ENCODE assay signal across 25 cellular contexts in genomic region chr6:167111597-167111996, GRCh38. TPM values are rescaled to one million over a fixed set of nuclear protein-coding genes. Genes with fewer than 3 reads are reported as not detected.
DNase-seq lines count a peak whose midpoint lies in the region; ATAC-seq and TF ChIP-seq lines count a peak whose summit lies in the region.
"Had no signal": no experiment of that assay in that cellular context is flagged by ENCODE, and none has a peak within 500 bp of the region (broad histone marks: within the 10 kb centered on the region; RNA-seq: fewer than 3 reads in every experiment).

No MANE protein-coding gene starts in this region.

- peaks cover 3 to 20% of the 10 kb centered on the region in 2 donors for H3K4me1 Mint-ChIP-seq in natural killer cell treated with Interleukin-12 subunit alpha and Interleukin-12 subunit beta and Interleukin-15 and Interleukin-18, amount 100 ng/mL, for 72 hours (ENCODE audit: low read depth in 2 of 2)
- H3K4me1 Mint-ChIP-seq in natural killer cell: peaks cover 0 to 4% of the 10 kb centered on the region in 2 donors
- peaks cover 45 to 77% (median 65%) of the 10 kb centered on the region in 3 donors for H3K4me1 Mint-ChIP-seq in IgD-negative memory B cell
- H3K4me1 Mint-ChIP-seq in activated naive CD8-positive, alpha-beta T cell treated with anti-CD3 and anti-CD28 coated beads, Interleukin-2, amount 10 ng/mL, durations not matched to agents 7 days and 5 days: peaks cover 8% of the 10 kb centered on the region
- peaks cover 35% of the 10 kb centered on the region for H3K4me1 Mint-ChIP-seq in stimulated activated naive CD8-positive, alpha-beta T cell treated with anti-CD3 and anti-CD28 coated beads, Interleukin-15, amount 100 ng/mL, for 72 hours

- POLR2A ChIA-PET in activated naive CD8-positive, alpha-beta T cell treated with anti-CD3 and anti-CD28 coated beads, Interleukin-2, amount 10 ng/mL, durations not matched to agents 7 days and 5 days (lab: Charles Lee): no interaction called here

- no peak for TF ChIP-seq CTCF in natural killer cell (IDR thresholded peaks at IDR 0.05)

- no peak for DNase-seq in natural killer cell treated with Interleukin-12 subunit alpha and Interleukin-12 subunit beta and Interleukin-15 and Interleukin-18, amount 100 ng/mL, for 72 hours (ENCODE audit: low spot score)
- DNase-seq in natural killer cell (no peak), HPDE6-E6E7 (ENCODE audit: extremely low spot score) (no peak), left ventricle myocardium superior (no peak)
- no peak for DNase-seq in activated naive CD8-positive, alpha-beta T cell treated with anti-CD3 and anti-CD28 coated beads, Interleukin-2, amount 10 ng/mL, durations not matched to agents 7 days and 5 days
- no peak for DNase-seq in stimulated activated naive CD8-positive, alpha-beta T cell treated with anti-CD3 and anti-CD28 coated beads, Interleukin-15, amount 100 ng/mL, for 72 hours
- DNase-seq: activated naive CD4-positive, alpha-beta T cell treated with anti-CD3 and anti-CD28 coated beads, Interleukin-2, amount 50 U/mL, for 16 hours; DMS79 treated with DMSO at 0.1 percent for 48 hours; mammary epithelial cell; NCI-H1417 treated with DMSO at 0.1 percent for 48 hours; NCI-H2107; RPMI8226; SK-N-SH; T-helper 9 cell; tibial artery had no signal

- H3K4me3 Mint-ChIP-seq in natural killer cell treated with Interleukin-12 subunit alpha and Interleukin-12 subunit beta and Interleukin-15 and Interleukin-18, amount 100 ng/mL, for 72 hours: peak overlapping the region; percentile 78
- H3K4me3 Mint-ChIP-seq in natural killer cell (no peak overlapping the region), IgD-negative memory B cell (peak overlapping the region; percentile 75 to 94 (median 84))
- H3K4me3 Mint-ChIP-seq in activated naive CD8-positive, alpha-beta T cell treated with anti-CD3 and anti-CD28 coated beads, Interleukin-2, amount 10 ng/mL, durations not matched to agents 7 days and 5 days: no peak overlapping the region
- H3K4me3 Mint-ChIP-seq in stimulated activated naive CD8-positive, alpha-beta T cell treated with anti-CD3 and anti-CD28 coated beads, Interleukin-15, amount 100 ng/mL, for 72 hours: peak overlapping the region; percentile 38 to 63
- H3K4me3 Mint-ChIP-seq: nephron had no signal

- peak overlapping the region in 1 of 2 donors; percentile 72 for H3K27ac Mint-ChIP-seq in natural killer cell treated with Interleukin-12 subunit alpha and Interleukin-12 subunit beta and Interleukin-15 and Interleukin-18, amount 100 ng/mL, for 72 hours
- H3K27ac Mint-ChIP-seq in natural killer cell (no peak overlapping the region), IgD-negative memory B cell (peak overlapping the region; percentile 98 to 100 (median 99))
- peak overlapping the region; percentile 18 for H3K27ac Mint-ChIP-seq in activated naive CD8-positive, alpha-beta T cell treated with anti-CD3 and anti-CD28 coated beads, Interleukin-2, amount 10 ng/mL, durations not matched to agents 7 days and 5 days
- H3K27ac Mint-ChIP-seq in stimulated activated naive CD8-positive, alpha-beta T cell treated with anti-CD3 and anti-CD28 coated beads, Interleukin-15, amount 100 ng/mL, for 72 hours: peak overlapping the region; percentile 20 to 41
- H3K27ac Mint-ChIP-seq: nephron had no signal

- peaks cover 26% of the 10 kb centered on the region in 2 donors for H3K27me3 Mint-ChIP-seq in natural killer cell treated with Interleukin-12 subunit alpha and Interleukin-12 subunit beta and Interleukin-15 and Interleukin-18, amount 100 ng/mL, for 72 hours
- H3K27me3 Mint-ChIP-seq in natural killer cell (ENCODE audit: low read depth in 2 of 2): peaks cover 7 to 25% of the 10 kb centered on the region in 2 donors
- no peaks in the 10 kb centered on the region for H3K27me3 Mint-ChIP-seq in IgD-negative memory B cell
- peaks cover 26% of the 10 kb centered on the region for H3K27me3 Mint-ChIP-seq in activated naive CD8-positive, alpha-beta T cell treated with anti-CD3 and anti-CD28 coated beads, Interleukin-2, amount 10 ng/mL, durations not matched to agents 7 days and 5 days
- peaks cover 39% of the 10 kb centered on the region for H3K27me3 Mint-ChIP-seq in stimulated activated naive CD8-positive, alpha-beta T cell treated with anti-CD3 and anti-CD28 coated beads, Interleukin-15, amount 100 ng/mL, for 72 hours

- H3K9me3 Mint-ChIP-seq in natural killer cell treated with Interleukin-12 subunit alpha and Interleukin-12 subunit beta and Interleukin-15 and Interleukin-18, amount 100 ng/mL, for 72 hours: no peaks in the 10 kb centered on the region
- no peaks in the 10 kb centered on the region for H3K9me3 Mint-ChIP-seq in natural killer cell
- H3K9me3 Mint-ChIP-seq in IgD-negative memory B cell: no peaks in the 10 kb centered on the region
- H3K9me3 Mint-ChIP-seq in activated naive CD8-positive, alpha-beta T cell treated with anti-CD3 and anti-CD28 coated beads, Interleukin-2, amount 10 ng/mL, durations not matched to agents 7 days and 5 days: no peaks in the 10 kb centered on the region
- H3K9me3 Mint-ChIP-seq in stimulated activated naive CD8-positive, alpha-beta T cell treated with anti-CD3 and anti-CD28 coated beads, Interleukin-15, amount 100 ng/mL, for 72 hours: no peaks in the 10 kb centered on the region
- H3K9me3 Mint-ChIP-seq: nephron had no signal

- intact Hi-C loops in natural killer cell (cut with micrococcal nuclease): no loop called here
- intact Hi-C loops in left ventricle myocardium superior (cut with micrococcal nuclease): no loop called here

- ATAC-seq in natural killer cell treated with Interleukin-12 subunit alpha and Interleukin-12 subunit beta and Interleukin-15 and Interleukin-18, amount 100 ng/mL, for 72 hours: no peak
- no peak for ATAC-seq in natural killer cell
- ATAC-seq in activated naive CD8-positive, alpha-beta T cell treated with anti-CD3 and anti-CD28 coated beads, Interleukin-2, amount 10 ng/mL, durations not matched to agents 7 days and 5 days (ENCODE audit: low read depth): no peak
- ATAC-seq in stimulated activated naive CD8-positive, alpha-beta T cell treated with anti-CD3 and anti-CD28 coated beads, Interleukin-15, amount 100 ng/mL, for 72 hours: peak; percentile 59
- no peak for ATAC-seq in HG03039 (IDR thresholded peaks at IDR 0.05; ENCODE audit: unreplicated experiment)
- ATAC-seq in left ventricle myocardium superior: no peak
- ATAC-seq: sciatic nerve had no signal

- no peaks in the 10 kb centered on the region for H3K36me3 Mint-ChIP-seq in natural killer cell treated with Interleukin-12 subunit alpha and Interleukin-12 subunit beta and Interleukin-15 and Interleukin-18, amount 100 ng/mL, for 72 hours
- H3K36me3 Mint-ChIP-seq in natural killer cell (no peaks in the 10 kb centered on the region), IgD-negative memory B cell (no peaks in the 10 kb centered on the region)
- H3K36me3 Mint-ChIP-seq in activated naive CD8-positive, alpha-beta T cell treated with anti-CD3 and anti-CD28 coated beads, Interleukin-2, amount 10 ng/mL, durations not matched to agents 7 days and 5 days: no peaks in the 10 kb centered on the region

RNA-seq across cellular contexts. Expression of gene CCR6, which starts 11.3 kb away (rescaled TPM):
- total RNA-seq in natural killer cell treated with Interleukin-12 subunit alpha and Interleukin-12 subunit beta and Interleukin-15 and Interleukin-18, amount 100 ng/mL, for 72 hours: under 1 TPM in 1 of 2 donors, not detected in 1; 0.17 TPM
- total RNA-seq in natural killer cell (under 1 TPM in 1 of 3 donors, not detected in 2; 0.23 TPM), left ventricle myocardium superior (not detected)
- 79.3 TPM for polyA plus RNA-seq in IgD-negative memory B cell
- 1 to 10 TPM; 3.0 to 3.6 TPM for total RNA-seq in activated naive CD8-positive, alpha-beta T cell treated with anti-CD3 and anti-CD28 coated beads, Interleukin-2, amount 10 ng/mL, durations not matched to agents 7 days and 5 days
- total RNA-seq: fibroblast of lung, glomerular endothelial cell, kidney epithelial cell, mammary epithelial cell, NCI-H460, sciatic nerve had no signal
- polyA plus RNA-seq: AG04450, fibroblast of lung, mammary epithelial cell, SK-N-SH had no signal

RNA-seq across cellular contexts. Expression of gene GPR31, which starts 46.2 kb away (rescaled TPM):
- not detected for total RNA-seq in natural killer cell treated with Interleukin-12 subunit alpha and Interleukin-12 subunit beta and Interleukin-15 and Interleukin-18, amount 100 ng/mL, for 72 hours
- total RNA-seq in natural killer cell (under 1 TPM in 1 of 3 donors, not detected in 2; 0.24 TPM), left ventricle myocardium superior (not detected)
- polyA plus RNA-seq in IgD-negative memory B cell: not detected
- total RNA-seq in activated naive CD8-positive, alpha-beta T cell treated with anti-CD3 and anti-CD28 coated beads, Interleukin-2, amount 10 ng/mL, durations not matched to agents 7 days and 5 days: not detected
- total RNA-seq: fibroblast of lung, glomerular endothelial cell, kidney epithelial cell, M059J, mammary epithelial cell, NCI-H460, sciatic nerve had no signal
- polyA plus RNA-seq: AG04450, fibroblast of lung, mammary epithelial cell, SK-N-SH had no signal

Comparison
In these comparisons a context has a peak if more than half of its experiments do, and no peak if none do; other contexts are left out.
1. H3K4me3 Mint-ChIP-seq: peak in natural killer cell treated with Interleukin-12 subunit alpha and Interleukin-12 subunit beta and Interleukin-15 and Interleukin-18, amount 100 ng/mL, for 72 hours (single experiment), IgD-negative memory B cell (4 of 4) and stimulated activated naive CD8-positive, alpha-beta T cell treated with anti-CD3 and anti-CD28 coated beads, Interleukin-15, amount 100 ng/mL, for 72 hours (2 of 2); none in natural killer cell (single experiment) and activated naive CD8-positive, alpha-beta T cell treated with anti-CD3 and anti-CD28 coated beads, Interleukin-2, amount 10 ng/mL, durations not matched to agents 7 days and 5 days (single experiment).
2. H3K27ac Mint-ChIP-seq: peak in IgD-negative memory B cell (3 of 3), activated naive CD8-positive, alpha-beta T cell treated with anti-CD3 and anti-CD28 coated beads, Interleukin-2, amount 10 ng/mL, durations not matched to agents 7 days and 5 days (single experiment) and stimulated activated naive CD8-positive, alpha-beta T cell treated with anti-CD3 and anti-CD28 coated beads, Interleukin-15, amount 100 ng/mL, for 72 hours (2 of 2); none in natural killer cell (0 of 2).